36 cellular contexts compared by ENCODE assay signal in genomic region chr6:20684474-20684873, GRCh38.
"Had no signal": no experiment of that assay in that cellular context is flagged by ENCODE, and none has a peak within 500 bp of the region (broad histone marks: within the 10 kb centered on the region; RNA-seq: fewer than 3 reads in every experiment).

No MANE protein-coding gene starts in this region.

- H3K27me3 ChIP-seq: MG63 had no signal

- H3K27ac ChIP-seq: KMS-11 had no signal

- H3K4me2 ChIP-seq: KMS-11 had no signal

- H3K36me3 ChIP-seq: MG63 had no signal

- H3K9me3 ChIP-seq: MG63 had no signal

- DNase-seq: Karpas-422, Kasumi-1, MG63, MM.1S, MV-4-11, NCI-H1048, NCI-H1092, NCI-H1092 treated with DMSO at 0.1 percent for 48 hours, NCI-H1105, NCI-H1105 treated with DMSO at 0.1 percent for 48 hours, NCI-H1417, NCI-H1417 treated with DMSO at 0.1 percent for 48 hours, NCI-H1436, NCI-H1436 treated with DMSO at 0.1 percent for 48 hours, NCI-H146, NCI-H1694, NCI-H1694 treated with DMSO at 0.1 percent for 48 hours, NCI-H187, NCI-H187 treated with DMSO at 0.1 percent for 48 hours, NCI-H1930, NCI-H2029, NCI-H2029 treated with DMSO at 0.1 percent for 48 hours, NCI-H2081, NCI-H2081 treated with DMSO at 0.1 percent for 48 hours, NCI-H2107, NCI-H2171, NCI-H2171 treated with DMSO at 0.1 percent for 48 hours, NCI-H2227 treated with DMSO at 0.1 percent for 48 hours, NCI-H226, NCI-H345, NCI-H446, NCI-H446 treated with DMSO at 0.1 percent for 48 hours, NCI-H510A, NCI-H510A treated with DMSO at 0.1 percent for 48 hours, NCI-H524 had no signal

- H3K4me3 ChIP-seq: MG63 had no signal

- H3K9ac ChIP-seq: KMS-11 had no signal
